In genomic region chr1:18516473-18516872, GRCh38 we compare ENCODE assay signal across 18 cellular contexts. TPM values are rescaled to one million over a fixed set of nuclear protein-coding genes. Genes with fewer than 3 reads are reported as not detected.
A peak's percentile ranks its signal among the peaks of the same experiment; 100 is the strongest.
DNase-seq lines count a peak whose midpoint lies in the region; ATAC-seq and TF ChIP-seq lines count a peak whose summit lies in the region.
"Had no signal": no experiment of that assay in that cellular context is flagged by ENCODE, and none has a peak within 500 bp of the region (broad histone marks: within the 10 kb centered on the region; RNA-seq: fewer than 3 reads in every experiment).

No MANE protein-coding gene starts in this region.

- no peaks in the 10 kb centered on the region for H3K27me3 ChIP-seq in GM23338 (ENCODE audit: insufficient read depth)
- peaks cover 18% of the 10 kb centered on the region; the same call in 1 of the 2 replicates for H3K27me3 ChIP-seq in HCT116 (ENCODE audit: insufficient read depth, low read length)

- H3K9me2 ChIP-seq in GM23338 (ENCODE audit: insufficient read depth) (no peaks in the 10 kb centered on the region; the same call in 1 of the 2 replicates), HCT116 (ENCODE audit: insufficient read depth) (no peaks in the 10 kb centered on the region)

- ATAC-seq in GM23338 (no peak), HCT116 (no peak), WTC11 (no peak), GM18867 (IDR thresholded peaks at IDR 0.05; ENCODE audit: unreplicated experiment) (no peak), T-helper 17 cell (no peak)
- no peak for ATAC-seq in activated CD8-positive, alpha-beta T cell treated with anti-CD3 and anti-CD28 coated beads, Interleukin-2, amount 10 ng/mL, durations not matched to agents 7 days and 5 days

- H3K36me3 Mint-ChIP-seq in GM23338 (ENCODE audit: low read depth): peaks cover 7% of the 10 kb centered on the region
- H3K36me3 Mint-ChIP-seq in WTC11: peaks cover 18% of the 10 kb centered on the region
- no peaks in the 10 kb centered on the region for H3K36me3 Mint-ChIP-seq in T-helper 17 cell (ENCODE audit: low read depth)
- peaks cover 2% of the 10 kb centered on the region for H3K36me3 Mint-ChIP-seq in activated CD8-positive, alpha-beta T cell treated with anti-CD3 and anti-CD28 coated beads, Interleukin-2, amount 10 ng/mL, durations not matched to agents 7 days and 5 days (ENCODE audit: low read depth)

- no peak for TF ChIP-seq POLR2A in HCT116 (IDR thresholded peaks at IDR 0.05; ENCODE audit: borderline replicate concordance, extremely low read depth, insufficient read depth, insufficient read length)

- intact Hi-C loops in HCT116 (cut with micrococcal nuclease): no loop called here

- no peak overlapping the region for H3K4me2 ChIP-seq in GM23338
- H3K4me2 ChIP-seq in HCT116 (ENCODE audit: low read length): no peak overlapping the region

- peaks cover 31% of the 10 kb centered on the region for H3K9me3 Mint-ChIP-seq in GM23338
- peaks cover 37% of the 10 kb centered on the region for H3K9me3 Mint-ChIP-seq in WTC11
- peaks cover 15% of the 10 kb centered on the region for H3K9me3 Mint-ChIP-seq in activated CD8-positive, alpha-beta T cell treated with anti-CD3 and anti-CD28 coated beads, Interleukin-2, amount 10 ng/mL, durations not matched to agents 7 days and 5 days (ENCODE audit: insufficient read depth)

- CTCF ChIA-PET in HCT116 (lab: Charles Lee): no interaction called here
- CTCF ChIA-PET in WTC11 (lab: Charles Lee): no interaction called here
- CTCF ChIA-PET in activated CD8-positive, alpha-beta T cell treated with anti-CD3 and anti-CD28 coated beads, Interleukin-2, amount 10 ng/mL, durations not matched to agents 7 days and 5 days (lab: Charles Lee): no interaction called here

- H3K27ac ChIP-seq in GM23338 (ENCODE audit: low read depth) (no peak overlapping the region), HCT116 (ENCODE audit: low read depth, low read length) (no peak overlapping the region)

- H2AFZ ChIP-seq in GM23338 (no peak overlapping the region), HCT116 (ENCODE audit: low read depth, low read length, poor library complexity, severe bottlenecking) (no peak overlapping the region)

- no peak for TF ChIP-seq RAD21 in HCT116 (IDR thresholded peaks at IDR 0.05; ENCODE audit: low read depth)

- RAD21 ChIA-PET in HCT116 (lab: Charles Lee; ENCODE audit: low non-redundant PET in 1 of 2, low total read pairs in 2 of 2, uncharacterized antibody in 2 of 2, unreplicated experiment in 2 of 2): no interaction called here

- no peak overlapping the region for H3K9ac ChIP-seq in HCT116 (ENCODE audit: low read length)

- H3F3A ChIP-seq in GM23338 (replicated peaks; ENCODE audit: low read depth): no peaks in the 10 kb centered on the region

- no peak for TF ChIP-seq CTCF in GM23338 (conservative IDR thresholded peaks at IDR 0.05; ENCODE audit: low read depth in 2 of 2)
- no peak for TF ChIP-seq CTCF in HCT116 (IDR thresholded peaks at IDR 0.05 in 2 of 3, conservative IDR thresholded peaks at IDR 0.05 in 1 of 3; ENCODE audit: borderline replicate concordance in 1 of 3, insufficient read depth in 1 of 3, low read depth in 2 of 3, low read length in 2 of 3)
- no peak for TF ChIP-seq CTCF in WTC11 (IDR thresholded peaks at IDR 0.05)

- no peaks in the 10 kb centered on the region for H3K4me1 ChIP-seq in GM23338 (ENCODE audit: insufficient read depth)
- no peaks in the 10 kb centered on the region for H3K4me1 ChIP-seq in HCT116 (ENCODE audit: control insufficient read depth in 1 of 2, insufficient read depth in 2 of 2, low read length in 2 of 2)

- H3K27ac Mint-ChIP-seq in GM23338: no peak overlapping the region
- no peak overlapping the region for H3K27ac Mint-ChIP-seq in WTC11
- no peak overlapping the region for H3K27ac Mint-ChIP-seq in T-helper 17 cell
- no peak overlapping the region for H3K27ac Mint-ChIP-seq in activated CD8-positive, alpha-beta T cell treated with anti-CD3 and anti-CD28 coated beads, Interleukin-2, amount 10 ng/mL, durations not matched to agents 7 days and 5 days
- H3K27ac Mint-ChIP-seq: CD4-positive, alpha-beta memory T cell; HFFc6 had no signal

- no peaks in the 10 kb centered on the region for H3K4me1 Mint-ChIP-seq in GM23338
- H3K4me1 Mint-ChIP-seq in WTC11: 0 out of 2 replicates have a peak, but pooled peaks cover 2% of the 10 kb centered on the region
- no peaks in the 10 kb centered on the region for H3K4me1 Mint-ChIP-seq in T-helper 17 cell
- H3K4me1 Mint-ChIP-seq in activated CD8-positive, alpha-beta T cell treated with anti-CD3 and anti-CD28 coated beads, Interleukin-2, amount 10 ng/mL, durations not matched to agents 7 days and 5 days (ENCODE audit: low read depth): no peaks in the 10 kb centered on the region
- H3K4me1 Mint-ChIP-seq: CD4-positive, alpha-beta memory T cell had no signal

- POLR2A ChIA-PET in HCT116 (lab: Charles Lee): no interaction called here
- POLR2A ChIA-PET in WTC11 (lab: Charles Lee): no interaction called here
- POLR2A ChIA-PET in activated CD8-positive, alpha-beta T cell treated with anti-CD3 and anti-CD28 coated beads, Interleukin-2, amount 10 ng/mL, durations not matched to agents 7 days and 5 days (lab: Charles Lee): no interaction called here

- H4K20me1 ChIP-seq in GM23338 (replicated peaks; ENCODE audit: insufficient read depth) (no peaks in the 10 kb centered on the region), HCT116 (ENCODE audit: insufficient read depth) (no peaks in the 10 kb centered on the region)

- H3K9me3 ChIP-seq in HCT116 (ENCODE audit: control insufficient read depth in 1 of 2, insufficient read depth in 1 of 2, low read depth in 1 of 2, low read length in 2 of 2): peaks cover 4% of the 10 kb centered on the region in 2 experiments; a peak in 2 of 4 replicates
- no peaks in the 10 kb centered on the region for H3K9me3 ChIP-seq in T-helper 17 cell (ENCODE audit: control insufficient read depth, low read length, poor library complexity, severe bottlenecking)

- no peaks in the 10 kb centered on the region for H3K79me2 ChIP-seq in GM23338 (replicated peaks; ENCODE audit: insufficient read depth)
- H3K79me2 ChIP-seq in HCT116 (ENCODE audit: insufficient read depth, low read length): no peaks in the 10 kb centered on the region

- H3K36me3 ChIP-seq in GM23338 (ENCODE audit: insufficient read depth) (no peaks in the 10 kb centered on the region; the same call in 1 of the 2 replicates), HCT116 (ENCODE audit: control insufficient read depth in 1 of 2, insufficient read depth in 2 of 2, low read length in 2 of 2) (no peaks in the 10 kb centered on the region)

- H3K27me3 Mint-ChIP-seq in GM23338 (ENCODE audit: insufficient read depth, low read depth, poor library complexity) (peaks cover 2% of the 10 kb centered on the region), WTC11 (ENCODE audit: low read depth) (peaks cover 17% of the 10 kb centered on the region), T-helper 17 cell (peaks cover 18% of the 10 kb centered on the region)
- peaks cover 7% of the 10 kb centered on the region for H3K27me3 Mint-ChIP-seq in activated CD8-positive, alpha-beta T cell treated with anti-CD3 and anti-CD28 coated beads, Interleukin-2, amount 10 ng/mL, durations not matched to agents 7 days and 5 days (ENCODE audit: low read depth)

- BruUV-seq in HCT116 (replicated peaks; lab: Mats Ljungman, UMichigan): no TSS peak

- no peak overlapping the region for H3K4me3 ChIP-seq in GM23338
- H3K4me3 ChIP-seq in HCT116 (replicated peaks in 1 of 2; ENCODE audit: low read depth in 1 of 2, low read length in 2 of 2): no peak overlapping the region

- peak; percentile 28 for DNase-seq in GM23338 (ENCODE audit: low spot score)
- DNase-seq in HCT116 (ENCODE audit: low read depth, low spot score): no peak
- DNase-seq in WTC11 (ENCODE audit: low spot score): no peak
- no peak for DNase-seq in T-helper 17 cell
- no peak for DNase-seq in activated CD8-positive, alpha-beta T cell treated with anti-CD3 and anti-CD28 coated beads, Interleukin-2, amount 10 ng/mL, durations not matched to agents 7 days and 5 days
- DNase-seq: C1 segment of cervical spinal cord; Calu3; CD4-positive, alpha-beta memory T cell; COR-L47; DMS153; GF-D8; H7; HCEC 1CT; HFFc6 had no signal

- H3K4me3 Mint-ChIP-seq in GM23338 (no peak overlapping the region), WTC11 (no peak overlapping the region), T-helper 17 cell (no peak overlapping the region)
- no peak overlapping the region for H3K4me3 Mint-ChIP-seq in activated CD8-positive, alpha-beta T cell treated with anti-CD3 and anti-CD28 coated beads, Interleukin-2, amount 10 ng/mL, durations not matched to agents 7 days and 5 days
- H3K4me3 Mint-ChIP-seq: CD4-positive, alpha-beta memory T cell; HFFc6 had no signal

TF ChIP-seq in WTC11, 78 proteins besides CTCF, POLR2A, EP300 and RAD21:
- TF ChIP-seq SOX15 (CRISPR knock-in tag; IDR thresholded peaks at IDR 0.05) (no peak), ZNF317 (CRISPR knock-in tag; IDR thresholded peaks at IDR 0.05; ENCODE audit: borderline replicate concordance, low read depth) (peak; percentile 95)

RNA-seq across cellular contexts. Expression of gene KLHDC7A, which starts 35.7 kb away (rescaled TPM):
- total RNA-seq in GM23338 (2014; rRNA removed; shearing (Covaris generic)): 19.9 and 22.4 TPM in 2 replicates
- polyA plus RNA-seq in GM23338 (2016; fragmentation: Nextera tagmentation; extraction: Ambion mirVana): 4.2 and 4.5 TPM in 2 replicates
- total RNA-seq in HCT116 (2021; ENCODE audit: unreplicated experiment) (0.30 TPM), WTC11 (2021) (10.9 to 14.3 TPM (median 11.0 TPM) in 3 replicates), T-helper 17 cell (not detected)
- polyA plus RNA-seq in HCT116 (2012): 0.04 and 0.09 TPM in 2 replicates
- total RNA-seq in activated CD8-positive, alpha-beta T cell treated with anti-CD3 and anti-CD28 coated beads, Interleukin-2, amount 10 ng/mL, durations not matched to agents 7 days and 5 days: not detected
- total RNA-seq: A673; CD4-positive, alpha-beta memory T cell; Daoy; HFFc6 had no signal
- polyA plus RNA-seq: BJ; CD4-positive, alpha-beta memory T cell had no signal
